Comparison of ENCODE assay signal across 8 cellular contexts in genomic region chr5:176573564-176574296, GRCh38. TPM values are rescaled to one million over a fixed set of nuclear protein-coding genes. Genes with fewer than 3 reads are reported as not detected.
DNase-seq lines count a peak whose midpoint lies in the region; ATAC-seq and TF ChIP-seq lines count a peak whose summit lies in the region.

No MANE protein-coding gene starts in this region.

- H3K36me3 ChIP-seq in OCI-LY3 (replicated peaks; ENCODE audit: low read depth, low read length) = no peaks in the 10 kb centered on the region
- no peaks in the 10 kb centered on the region for H3K36me3 ChIP-seq in thoracic aorta

- H3K27me3 Mint-ChIP-seq in activated T-helper 1 cell treated with anti-CD3 and anti-CD28 coated beads, Interleukin-12 subunit alpha, Interleukin-12 subunit beta, Interleukin-2, Interleukin-4 antibody, amounts not matched to agents 30 ng/mL and 10 ng/mL and 1 ng/mL, durations not matched to agents 14 hours and 24 hours and 36 hours (ENCODE audit: insufficient read depth) = peaks cover 5% of the 10 kb centered on the region

- peak; percentile 87 for TF ChIP-seq CTCF in OCI-LY3 (IDR thresholded peaks at IDR 0.05; ENCODE audit: low read depth, low read length)
- peak; percentile 80 for TF ChIP-seq CTCF in fibroblast of villous mesenchyme (IDR thresholded peaks at IDR 0.05; ENCODE audit: insufficient read depth, low read depth, low read length)
- no peak for TF ChIP-seq CTCF in omental fat pad (IDR thresholded peaks at IDR 0.05)
- TF ChIP-seq CTCF in thoracic aorta (IDR thresholded peaks at IDR 0.05) = peak; percentile 71

- H3K4me1 Mint-ChIP-seq in activated T-helper 1 cell treated with anti-CD3 and anti-CD28 coated beads, Interleukin-12 subunit alpha, Interleukin-12 subunit beta, Interleukin-2, Interleukin-4 antibody, amounts not matched to agents 30 ng/mL and 10 ng/mL and 1 ng/mL, durations not matched to agents 14 hours and 24 hours and 36 hours (ENCODE audit: low read depth) = no peaks in the 10 kb centered on the region

- no peak overlapping the region for H3K4me3 Mint-ChIP-seq in activated T-helper 1 cell treated with anti-CD3 and anti-CD28 coated beads, Interleukin-12 subunit alpha, Interleukin-12 subunit beta, Interleukin-2, Interleukin-4 antibody, amounts not matched to agents 30 ng/mL and 10 ng/mL and 1 ng/mL, durations not matched to agents 14 hours and 24 hours and 36 hours

- H3K27ac Mint-ChIP-seq in activated T-helper 1 cell treated with anti-CD3 and anti-CD28 coated beads, Interleukin-12 subunit alpha, Interleukin-12 subunit beta, Interleukin-2, Interleukin-4 antibody, amounts not matched to agents 30 ng/mL and 10 ng/mL and 1 ng/mL, durations not matched to agents 14 hours and 24 hours and 36 hours = no peak overlapping the region

- DNase-seq in EH (ENCODE audit: low read depth) (peak; percentile 57), HEK293T (ENCODE audit: extremely low spot score) (peak; percentile 90), fibroblast of villous mesenchyme (ENCODE audit: low read depth) (peak; percentile 50), omental fat pad (ENCODE audit: low spot score) (peak; percentile 70), thoracic aorta (ENCODE audit: low spot score) (no peak)
- DNase-seq in activated T-helper 1 cell treated with anti-CD3 and anti-CD28 coated beads, Interleukin-12 subunit alpha, Interleukin-12 subunit beta, Interleukin-2, Interleukin-4 antibody, amounts not matched to agents 30 ng/mL and 10 ng/mL and 1 ng/mL, durations not matched to agents 14 hours and 24 hours and 36 hours (ENCODE audit: low spot score) = peak; percentile 58

- no peaks in the 10 kb centered on the region for H3K79me2 ChIP-seq in OCI-LY3 (ENCODE audit: low read length)

- intact Hi-C loops in activated T-helper 1 cell treated with anti-CD3 and anti-CD28 coated beads, Interleukin-12 subunit alpha, Interleukin-12 subunit beta, Interleukin-2, Interleukin-4 antibody, amounts not matched to agents 30 ng/mL and 10 ng/mL and 1 ng/mL, durations not matched to agents 14 hours and 24 hours and 36 hours (cut with micrococcal nuclease) = loop anchor here (1.0 to 2.0 kb wide), 4 partner anchors 31 to 157 kb away; partner anchors contain the start of genes CLTB and TSPAN17

- peaks cover 4% of the 10 kb centered on the region; the same call in 1 of the 2 replicates for H3K4me1 ChIP-seq in OCI-LY3 (ENCODE audit: low read length)
- no peaks in the 10 kb centered on the region for H3K4me1 ChIP-seq in thoracic aorta (ENCODE audit: control insufficient read depth in 1 of 2, low read depth in 2 of 2)

- H3K4me2 ChIP-seq in OCI-LY3 (ENCODE audit: low read length) = peak overlapping the region; percentile 71

- H3K4me3 ChIP-seq in OCI-LY3 (ENCODE audit: low read length) (peak overlapping the region; percentile 62), fibroblast of villous mesenchyme (ENCODE audit: low read depth, low read length) (no peak overlapping the region), thoracic aorta (no peak overlapping the region)

- CTCF ChIA-PET in HEK293T (lab: Yijun Ruan, JAX) = interaction anchor here (0.5 to 1.2 kb wide), 6 partner anchors 8 to 563 kb away, joined by 3 to 7 read pairs (median 3); no protein-coding TSS in a partner anchor

- H4K20me1 ChIP-seq in OCI-LY3 (ENCODE audit: insufficient read depth, low read length) = no peaks in the 10 kb centered on the region

- peak overlapping the region; percentile 99 for H2AFZ ChIP-seq in OCI-LY3 (ENCODE audit: low read depth, low read length)

- H3K9me3 ChIP-seq in OCI-LY3 (ENCODE audit: insufficient read depth, low read length) = no peaks in the 10 kb centered on the region
- no peaks in the 10 kb centered on the region for H3K9me3 ChIP-seq in thoracic aorta

- no peak overlapping the region for H3K27ac ChIP-seq in OCI-LY3 (ENCODE audit: low read length)
- H3K27ac ChIP-seq in thoracic aorta = no peak overlapping the region

- H3K27me3 ChIP-seq in OCI-LY3 (ENCODE audit: low read depth, low read length) (no peaks in the 10 kb centered on the region), thoracic aorta (replicated peaks; ENCODE audit: insufficient read depth) (no peaks in the 10 kb centered on the region)

- POLR2A ChIA-PET in HEK293T (lab: Yijun Ruan, JAX) = interaction anchor here (1.3 kb wide), 1 partner anchor 73 kb away, joined by 5 read pairs; the partner anchor contains the start of gene TSPAN17

- peak; percentile 32 for ATAC-seq in omental fat pad (ENCODE audit: low FRiP score)
- ATAC-seq in thoracic aorta (ENCODE audit: insufficient number of reproducible peaks, low FRiP score, low read depth) = no peak
- no peak for ATAC-seq in HG03354 (IDR thresholded peaks at IDR 0.05; ENCODE audit: poor library complexity, severe bottlenecking, unreplicated experiment)

- no peaks in the 10 kb centered on the region for H3K9me3 Mint-ChIP-seq in activated T-helper 1 cell treated with anti-CD3 and anti-CD28 coated beads, Interleukin-12 subunit alpha, Interleukin-12 subunit beta, Interleukin-2, Interleukin-4 antibody, amounts not matched to agents 30 ng/mL and 10 ng/mL and 1 ng/mL, durations not matched to agents 14 hours and 24 hours and 36 hours

- peaks cover 1% of the 10 kb centered on the region for H3K36me3 Mint-ChIP-seq in activated T-helper 1 cell treated with anti-CD3 and anti-CD28 coated beads, Interleukin-12 subunit alpha, Interleukin-12 subunit beta, Interleukin-2, Interleukin-4 antibody, amounts not matched to agents 30 ng/mL and 10 ng/mL and 1 ng/mL, durations not matched to agents 14 hours and 24 hours and 36 hours (ENCODE audit: low read depth)

- H3K9ac ChIP-seq in OCI-LY3 (ENCODE audit: low read length) = peak overlapping the region; percentile 25; the same call in 1 of the 2 replicates

TF ChIP-seq in HEK293T, 16 proteins besides CTCF, POLR2A, EP300 and RAD21:
- no peak for TF ChIP-seq SP1 (IDR thresholded peaks at IDR 0.05)
- TF ChIP-seq CTBP1 (IDR thresholded peaks at IDR 0.05; ENCODE audit: borderline replicate concordance) = no peak

RNA-seq across cellular contexts. Expression of gene CDHR2, which starts 24.6 kb away (rescaled TPM):
- 0.08 and 0.42 TPM in 2 replicates for total RNA-seq in activated T-helper 1 cell treated with anti-CD3 and anti-CD28 coated beads, Interleukin-12 subunit alpha, Interleukin-12 subunit beta, Interleukin-2, Interleukin-4 antibody, amounts not matched to agents 30 ng/mL and 10 ng/mL and 1 ng/mL, durations not matched to agents 14 hours and 24 hours and 36 hours
- total RNA-seq in fibroblast of villous mesenchyme (not detected in 2 replicates), omental fat pad (not detected), thoracic aorta (not detected)

RNA-seq across cellular contexts. Expression of gene GPRIN1, which starts 36.2 kb away (rescaled TPM):
- total RNA-seq in activated T-helper 1 cell treated with anti-CD3 and anti-CD28 coated beads, Interleukin-12 subunit alpha, Interleukin-12 subunit beta, Interleukin-2, Interleukin-4 antibody, amounts not matched to agents 30 ng/mL and 10 ng/mL and 1 ng/mL, durations not matched to agents 14 hours and 24 hours and 36 hours = 3.1 and 3.2 TPM in 2 replicates
- 2.6 and 3.5 TPM in 2 replicates for total RNA-seq in fibroblast of villous mesenchyme
- 1 to 10 TPM in 2 of 4 donors, under 1 TPM in 2; 0.37 to 1.9 (median 0.90) TPM for total RNA-seq in omental fat pad
- total RNA-seq in thoracic aorta = 1 to 10 TPM in 1 of 2 donors, under 1 TPM in 1; 0.27 to 2.0 TPM

RNA-seq across cellular contexts. Expression of gene RNF44, which starts 36.5 kb away (rescaled TPM):
- total RNA-seq in activated T-helper 1 cell treated with anti-CD3 and anti-CD28 coated beads, Interleukin-12 subunit alpha, Interleukin-12 subunit beta, Interleukin-2, Interleukin-4 antibody, amounts not matched to agents 30 ng/mL and 10 ng/mL and 1 ng/mL, durations not matched to agents 14 hours and 24 hours and 36 hours = 78.0 and 80.3 TPM in 2 replicates
- 2.6 and 4.3 TPM in 2 replicates for total RNA-seq in fibroblast of villous mesenchyme
- total RNA-seq in omental fat pad = 10 to 100 TPM in 3 of 4 donors, 1 to 10 TPM in 1; 7.4 to 24.4 (median 10.8) TPM
- total RNA-seq in thoracic aorta = 10 to 100 TPM; 11.1 to 14.7 TPM

RNA-seq across cellular contexts. Expression of gene SNCB, which starts 56.6 kb away (rescaled TPM):
- not detected in 2 replicates for total RNA-seq in activated T-helper 1 cell treated with anti-CD3 and anti-CD28 coated beads, Interleukin-12 subunit alpha, Interleukin-12 subunit beta, Interleukin-2, Interleukin-4 antibody, amounts not matched to agents 30 ng/mL and 10 ng/mL and 1 ng/mL, durations not matched to agents 14 hours and 24 hours and 36 hours
- total RNA-seq in fibroblast of villous mesenchyme (not detected in 2 replicates), omental fat pad (not detected), thoracic aorta (not detected)

RNA-seq across cellular contexts. Expression of gene EIF4E1B, which starts 56.7 kb away (rescaled TPM):
- not detected in 2 replicates for total RNA-seq in activated T-helper 1 cell treated with anti-CD3 and anti-CD28 coated beads, Interleukin-12 subunit alpha, Interleukin-12 subunit beta, Interleukin-2, Interleukin-4 antibody, amounts not matched to agents 30 ng/mL and 10 ng/mL and 1 ng/mL, durations not matched to agents 14 hours and 24 hours and 36 hours
- total RNA-seq in fibroblast of villous mesenchyme (not detected in 2 replicates), omental fat pad (not detected), thoracic aorta (not detected)

Comparison
In these comparisons a context has a peak if more than half of its experiments do, and no peak if none do; other contexts are left out.
1. CTCF ChIP-seq: peak in OCI-LY3 (single experiment), fibroblast of villous mesenchyme (single experiment) and thoracic aorta (single experiment); none in omental fat pad (0 of 3).